ENCODE assay signal across 23 cellular contexts in genomic region chr19:30785728-30786127, GRCh38.
DNase-seq lines count a peak whose midpoint lies in the region; ATAC-seq and TF ChIP-seq lines count a peak whose summit lies in the region.
"Had no signal": no experiment of that assay in that cellular context is flagged by ENCODE, and none has a peak within 500 bp of the region (broad histone marks: within the 10 kb centered on the region; RNA-seq: fewer than 3 reads in every experiment).

No MANE protein-coding gene starts in this region.

- no peaks in the 10 kb centered on the region for H3K27me3 Mint-ChIP-seq in osteocyte (ENCODE audit: unreplicated experiment)
- H3K27me3 Mint-ChIP-seq: memory B cell had no signal

- H3K4me1 Mint-ChIP-seq in osteocyte (ENCODE audit: unreplicated experiment), result no peaks in the 10 kb centered on the region
- H3K4me1 Mint-ChIP-seq: memory B cell; stimulated activated naive B cell treated with anti-CD40 and anti-IgM and Interleukin-4, amounts not matched to agents 10 μg/mL and 1 μg/mL and 100 μg/mL, for 72 hours had no signal

- peak; percentile 7 for DNase-seq in activated CD8-positive, alpha-beta memory T cell treated with anti-CD3 and anti-CD28 coated beads for 24 hours
- no peak for DNase-seq in activated CD8-positive, alpha-beta memory T cell treated with anti-CD3 and anti-CD28 coated beads, Interleukin-2, amount 50 U/mL, for 4 hours
- DNase-seq in NCI-H82 treated with DMSO at 0.1 percent for 48 hours (lab: John Stamatoyannopoulos, UW; ENCODE audit: unreplicated experiment) (peak; percentile 4), hepatocyte (ENCODE audit: low spot score) (no peak), osteocyte (ENCODE audit: extremely low spot score, unreplicated experiment) (peak; percentile 30), A172 (ENCODE audit: low spot score) (no peak), OCI-LY7 (ENCODE audit: low spot score) (no peak)
- DNase-seq in activated naive CD4-positive, alpha-beta T cell treated with anti-CD3 and anti-CD28 coated beads, Interleukin-2, amount 50 U/mL, for 72 hours (ENCODE audit: low spot score in 2 of 2), result no peak
- DNase-seq: activated naive CD4-positive, alpha-beta T cell; activated T-cell treated with anti-CD3 and anti-CD28 coated beads, Interleukin-2, amount 50 U/mL, for 4 hours; Caco-2; DND-41; IMR-90; left cardiac atrium; NCI-H510A treated with DMSO at 0.1 percent for 48 hours; RPMI8226; stimulated activated CD4-positive, alpha-beta T cell treated with anti-CD3 and anti-CD28 coated beads, Interleukin-12 subunit alpha, Interleukin-12 subunit beta, amount 100 ng/mL, for 4 hours; stimulated activated CD4-positive, alpha-beta T cell treated with anti-CD3 and anti-CD28 coated beads, Interleukin-4, amount 100 ng/mL, for 24 hours; stimulated activated naive B cell treated with anti-CD40 and anti-IgM and Interleukin-4, amounts not matched to agents 10 μg/mL and 1 μg/mL and 100 μg/mL, for 72 hours had no signal

- TF ChIP-seq CTCF in hepatocyte (IDR thresholded peaks at IDR 0.05; ENCODE audit: poor library complexity), result peak; percentile 34
- no peak for TF ChIP-seq CTCF in osteocyte (IDR thresholded peaks at IDR 0.05)
- TF ChIP-seq CTCF in OCI-LY7 (conservative IDR thresholded peaks at IDR 0.05; ENCODE audit: low read length), result no peak

- H3K27ac Mint-ChIP-seq in osteocyte (ENCODE audit: unreplicated experiment), result no peak overlapping the region
- no peak overlapping the region for H3K27ac Mint-ChIP-seq in activated naive CD4-positive, alpha-beta T cell treated with anti-CD3 and anti-CD28 coated beads, Interleukin-2, amount 50 U/mL, for 72 hours
- H3K27ac Mint-ChIP-seq: memory B cell; stimulated activated naive B cell treated with anti-CD40 and anti-IgM and Interleukin-4, amounts not matched to agents 10 μg/mL and 1 μg/mL and 100 μg/mL, for 72 hours; T-helper 1 cell treated with Interleukin-12 subunit alpha and Interleukin-12 subunit beta and Interleukin-4 antibody, amounts not matched to agents 30 μg/mL and 1 μg/mL, for 36 hours had no signal

- no peak overlapping the region for H3K4me3 Mint-ChIP-seq in osteocyte (ENCODE audit: unreplicated experiment)
- H3K4me3 Mint-ChIP-seq: activated T-cell treated with anti-CD3 and anti-CD28 coated beads, Interleukin-2, amount 50 U/mL, for 4 hours; memory B cell; stimulated activated naive B cell treated with anti-CD40 and anti-IgM and Interleukin-4, amounts not matched to agents 10 μg/mL and 1 μg/mL and 100 μg/mL, for 72 hours; T-helper 1 cell treated with Interleukin-12 subunit alpha and Interleukin-12 subunit beta and Interleukin-4 antibody, amounts not matched to agents 30 μg/mL and 1 μg/mL, for 36 hours had no signal

- no peaks in the 10 kb centered on the region for H3K36me3 Mint-ChIP-seq in osteocyte (ENCODE audit: unreplicated experiment)
- H3K36me3 Mint-ChIP-seq in activated naive CD4-positive, alpha-beta T cell treated with anti-CD3 and anti-CD28 coated beads, Interleukin-2, amount 50 U/mL, for 72 hours, result no peaks in the 10 kb centered on the region
- H3K36me3 Mint-ChIP-seq: memory B cell; stimulated activated naive B cell treated with anti-CD40 and anti-IgM and Interleukin-4, amounts not matched to agents 10 μg/mL and 1 μg/mL and 100 μg/mL, for 72 hours had no signal

- H3K9me2 ChIP-seq in hepatocyte (replicated peaks; ENCODE audit: insufficient read depth) (no peaks in the 10 kb centered on the region), OCI-LY7 (ENCODE audit: insufficient read depth, low read length) (no peaks in the 10 kb centered on the region)

- intact Hi-C loops in OCI-LY7 (cut with micrococcal nuclease; ENCODE audit: unreplicated experiment), result loop anchor here (2.0 kb wide), 1 partner anchor 1439 kb away; no protein-coding TSS in a partner anchor

- H3K36me3 ChIP-seq in hepatocyte (replicated peaks; ENCODE audit: insufficient read depth, low read depth) (no peaks in the 10 kb centered on the region), OCI-LY7 (ENCODE audit: insufficient read depth, low read length) (no peaks in the 10 kb centered on the region)
- H3K36me3 ChIP-seq: BLaER1 treated with 17β-estradiol and CSF1 and Interleukin-3, amounts not matched to agents 10 nM and 100 nM had no signal

- no peak overlapping the region for H3K4me3 ChIP-seq in hepatocyte
- H3K4me3 ChIP-seq in OCI-LY7 (ENCODE audit: low read depth, low read length, poor library complexity, severe bottlenecking), result no peak overlapping the region
- H3K4me3 ChIP-seq: BLaER1 treated with 17β-estradiol and CSF1 and Interleukin-3, amounts not matched to agents 10 nM and 100 nM had no signal

- BruUV-seq in OCI-LY7 (replicated peaks; lab: Mats Ljungman, UMichigan), result no TSS peak

- H3K27ac ChIP-seq in hepatocyte, result no peak overlapping the region
- no peak overlapping the region for H3K27ac ChIP-seq in OCI-LY7 (ENCODE audit: low read depth, low read length, poor library complexity, severe bottlenecking)
- H3K27ac ChIP-seq: BLaER1 treated with 17β-estradiol and CSF1 and Interleukin-3, amounts not matched to agents 10 nM and 100 nM had no signal

- H2AFZ ChIP-seq in hepatocyte (no peak overlapping the region), OCI-LY7 (ENCODE audit: low read length) (no peak overlapping the region)

- WGBS in hepatocyte (ENCODE audit: low lambda C conversion rate, missing lambda C conversion rate), result 79% methylated on average over 4 of the region's 4 CpGs

- peaks cover 12% of the 10 kb centered on the region for H3K4me1 ChIP-seq in hepatocyte (ENCODE audit: insufficient read depth)
- no peaks in the 10 kb centered on the region for H3K4me1 ChIP-seq in OCI-LY7 (ENCODE audit: insufficient read depth, low read length, poor library complexity, severe bottlenecking)
- H3K4me1 ChIP-seq: Caco-2 had no signal

- no peaks in the 10 kb centered on the region for H3K9me3 ChIP-seq in hepatocyte (ENCODE audit: low read depth)
- no peaks in the 10 kb centered on the region for H3K9me3 ChIP-seq in OCI-LY7 (ENCODE audit: low read length)
- H3K9me3 ChIP-seq: Caco-2 had no signal

- H4K20me1 ChIP-seq in hepatocyte (ENCODE audit: insufficient read depth, poor library complexity, severe bottlenecking), result no peaks in the 10 kb centered on the region
- H4K20me1 ChIP-seq in OCI-LY7 (ENCODE audit: insufficient read depth, low read length), result no peaks in the 10 kb centered on the region
- H4K20me1 ChIP-seq: BLaER1 treated with 17β-estradiol and CSF1 and Interleukin-3, amounts not matched to agents 10 nM and 100 nM had no signal

- no peak overlapping the region for H3K4me2 ChIP-seq in hepatocyte
- no peak overlapping the region for H3K4me2 ChIP-seq in OCI-LY7 (ENCODE audit: low read length)
- H3K4me2 ChIP-seq: BLaER1 treated with 17β-estradiol and CSF1 and Interleukin-3, amounts not matched to agents 10 nM and 100 nM had no signal

- POLR2A ChIA-PET in OCI-LY7 (lab: Charles Lee), result no interaction called here

- ATAC-seq in activated naive CD4-positive, alpha-beta T cell treated with anti-CD3 and anti-CD28 coated beads, Interleukin-2, amount 50 U/mL, for 72 hours, result no peak
- ATAC-seq: activated T-cell treated with anti-CD3 and anti-CD28 coated beads, Interleukin-2, amount 50 U/mL, for 4 hours; HCT116; left cardiac atrium; stimulated activated naive B cell treated with anti-CD40 and anti-IgM and Interleukin-4, amounts not matched to agents 10 μg/mL and 1 μg/mL and 100 μg/mL, for 72 hours had no signal

- H3K79me2 ChIP-seq in hepatocyte, result no peaks in the 10 kb centered on the region
- no peaks in the 10 kb centered on the region for H3K79me2 ChIP-seq in OCI-LY7 (ENCODE audit: insufficient read depth, low read depth, low read length)

- no peaks in the 10 kb centered on the region for H3K27me3 ChIP-seq in hepatocyte
- H3K27me3 ChIP-seq: BLaER1 treated with 17β-estradiol and CSF1 and Interleukin-3, amounts not matched to agents 10 nM and 100 nM had no signal

- peaks cover 22% of the 10 kb centered on the region for H3K9me3 Mint-ChIP-seq in osteocyte (ENCODE audit: unreplicated experiment)
- H3K9me3 Mint-ChIP-seq in activated naive CD4-positive, alpha-beta T cell treated with anti-CD3 and anti-CD28 coated beads, Interleukin-2, amount 50 U/mL, for 72 hours, result no peaks in the 10 kb centered on the region
- H3K9me3 Mint-ChIP-seq: activated T-cell treated with anti-CD3 and anti-CD28 coated beads, Interleukin-2, amount 50 U/mL, for 4 hours; stimulated activated naive B cell treated with anti-CD40 and anti-IgM and Interleukin-4, amounts not matched to agents 10 μg/mL and 1 μg/mL and 100 μg/mL, for 72 hours; T-helper 1 cell treated with Interleukin-12 subunit alpha and Interleukin-12 subunit beta and Interleukin-4 antibody, amounts not matched to agents 30 μg/mL and 1 μg/mL, for 36 hours had no signal

- CTCF ChIA-PET in OCI-LY7 (lab: Charles Lee; ENCODE audit: unreplicated experiment), result no interaction called here

Comparison
In these comparisons a context has a peak if more than half of its experiments do, and no peak if none do; other contexts are left out.
1. DNase-seq: peak in activated CD8-positive, alpha-beta memory T cell treated with anti-CD3 and anti-CD28 coated beads for 24 hours (single experiment), NCI-H82 treated with DMSO at 0.1 percent for 48 hours (single experiment) and osteocyte (single experiment); none in activated CD8-positive, alpha-beta memory T cell treated with anti-CD3 and anti-CD28 coated beads, Interleukin-2, amount 50 U/mL, for 4 hours (single experiment), hepatocyte (single experiment), A172 (single experiment), OCI-LY7 (single experiment) and activated naive CD4-positive, alpha-beta T cell treated with anti-CD3 and anti-CD28 coated beads, Interleukin-2, amount 50 U/mL, for 72 hours (0 of 2).